11 cellular contexts compared by ENCODE assay signal in genomic region chr6:108176281-108177089, GRCh38. TPM values are rescaled to one million over a fixed set of nuclear protein-coding genes. Genes with fewer than 3 reads are reported as not detected.
A peak's percentile ranks its signal among the peaks of the same experiment; 100 is the strongest.
DNase-seq lines count a peak whose midpoint lies in the region; FAIRE-seq and TF ChIP-seq lines count a peak whose summit lies in the region.
"Had no signal": no experiment of that assay in that cellular context is flagged by ENCODE, and none has a peak within 500 bp of the region (broad histone marks: within the 10 kb centered on the region; RNA-seq: fewer than 3 reads in every experiment).

No MANE protein-coding gene starts in this region.

- no peak overlapping the region for H3K27ac ChIP-seq in suprapubic skin
- H3K27ac ChIP-seq: BLaER1 treated with 17β-estradiol and CSF1 and Interleukin-3, amounts not matched to agents 10 nM and 100 nM had no signal

- no peaks in the 10 kb centered on the region for H3K9me3 Mint-ChIP-seq in activated naive CD4-positive, alpha-beta T cell treated with anti-CD3 and anti-CD28 coated beads, Interleukin-2, amount 10 ng/mL, durations not matched to agents 7 days and 5 days
- H3K9me3 Mint-ChIP-seq in chondrocyte (ENCODE audit: low read depth) (peaks cover 2% of the 10 kb centered on the region), mesothelial cell of epicardium (no peaks in the 10 kb centered on the region)

- CTCF ChIA-PET in activated naive CD4-positive, alpha-beta T cell treated with anti-CD3 and anti-CD28 coated beads, Interleukin-2, amount 10 ng/mL, durations not matched to agents 7 days and 5 days (lab: Charles Lee) = interaction anchor here (1.4 to 1.7 kb wide), 4 partner anchors 64 to 321 kb away, joined by 3 to 11 read pairs (median 4); no protein-coding TSS in a partner anchor

- no peak for TF ChIP-seq CTCF in chondrocyte (IDR thresholded peaks at IDR 0.05)
- TF ChIP-seq CTCF in mesothelial cell of epicardium (IDR thresholded peaks at IDR 0.05; ENCODE audit: unreplicated experiment) = no peak
- no peak for TF ChIP-seq CTCF in suprapubic skin (IDR thresholded peaks at IDR 0.05)

- H3K4me3 Mint-ChIP-seq in activated naive CD4-positive, alpha-beta T cell treated with anti-CD3 and anti-CD28 coated beads, Interleukin-2, amount 10 ng/mL, durations not matched to agents 7 days and 5 days = peak overlapping the region; percentile 10
- H3K4me3 Mint-ChIP-seq in chondrocyte (ENCODE audit: unreplicated experiment) (peak overlapping the region; percentile 57), mesothelial cell of epicardium (peak overlapping the region; percentile 57)

- no peak for TF ChIP-seq POLR2A in suprapubic skin (IDR thresholded peaks at IDR 0.05)

- no peak for FAIRE-seq in urothelium cell line (lab: Jason Lieb, UNC)
- FAIRE-seq: TTC549 had no signal

- H3K4me1 ChIP-seq in suprapubic skin = peaks cover 17% of the 10 kb centered on the region

- 15% methylated on average over 24 of the region's 46 CpGs for WGBS in suprapubic skin

- H3K4me3 ChIP-seq in suprapubic skin = peak overlapping the region; percentile 31
- H3K4me3 ChIP-seq: BLaER1 treated with 17β-estradiol and CSF1 and Interleukin-3, amounts not matched to agents 10 nM and 100 nM had no signal

- TF ChIP-seq EP300 in suprapubic skin (IDR thresholded peaks at IDR 0.05) = no peak

- peaks cover 96% of the 10 kb centered on the region for H3K27me3 ChIP-seq in suprapubic skin

- no peak for DNase-seq in activated naive CD4-positive, alpha-beta T cell treated with anti-CD3 and anti-CD28 coated beads, Interleukin-2, amount 10 ng/mL, durations not matched to agents 7 days and 5 days
- no peak for DNase-seq in activated naive CD4-positive, alpha-beta T cell treated with anti-CD3 and anti-CD28 coated beads, Interleukin-2, amount 50 U/mL, for 16 hours
- DNase-seq in chondrocyte (ENCODE audit: low spot score) (no peak), mesothelial cell of epicardium (ENCODE audit: low spot score in 2 of 2, unreplicated experiment in 2 of 2) (no peak), suprapubic skin (ENCODE audit: low spot score in 2 of 2) (no peak), HT-29 (ENCODE audit: low spot score) (no peak), urothelium cell line (ENCODE audit: low spot score) (no peak)
- DNase-seq in stimulated activated naive CD4-positive, alpha-beta T cell treated with Interleukin-2 at 50 U/mL for 16 hours (lab: John Stamatoyannopoulos, UW) = no peak
- DNase-seq: amygdala had no signal

- no peaks in the 10 kb centered on the region for H3K36me3 Mint-ChIP-seq in activated naive CD4-positive, alpha-beta T cell treated with anti-CD3 and anti-CD28 coated beads, Interleukin-2, amount 10 ng/mL, durations not matched to agents 7 days and 5 days
- H3K36me3 Mint-ChIP-seq in chondrocyte (ENCODE audit: low read depth) (peaks cover 2% of the 10 kb centered on the region), mesothelial cell of epicardium (no peaks in the 10 kb centered on the region)

- H3K9me3 ChIP-seq in suprapubic skin = no peaks in the 10 kb centered on the region

- peaks cover 13% of the 10 kb centered on the region for H3K4me1 Mint-ChIP-seq in activated naive CD4-positive, alpha-beta T cell treated with anti-CD3 and anti-CD28 coated beads, Interleukin-2, amount 10 ng/mL, durations not matched to agents 7 days and 5 days
- peaks cover 21% of the 10 kb centered on the region for H3K4me1 Mint-ChIP-seq in chondrocyte (ENCODE audit: low read depth)
- H3K4me1 Mint-ChIP-seq in mesothelial cell of epicardium = peaks cover 14% of the 10 kb centered on the region

- H3K36me3 ChIP-seq in suprapubic skin = no peaks in the 10 kb centered on the region
- H3K36me3 ChIP-seq: BLaER1 treated with 17β-estradiol and CSF1 and Interleukin-3, amounts not matched to agents 10 nM and 100 nM had no signal

- peaks cover 79% of the 10 kb centered on the region for H3K27me3 Mint-ChIP-seq in activated naive CD4-positive, alpha-beta T cell treated with anti-CD3 and anti-CD28 coated beads, Interleukin-2, amount 10 ng/mL, durations not matched to agents 7 days and 5 days
- H3K27me3 Mint-ChIP-seq in chondrocyte (ENCODE audit: low read depth) (peaks cover 82% of the 10 kb centered on the region), mesothelial cell of epicardium (ENCODE audit: low read depth) (peaks cover 98% of the 10 kb centered on the region)

- peak overlapping the region; percentile 77 for H3K27ac Mint-ChIP-seq in activated naive CD4-positive, alpha-beta T cell treated with anti-CD3 and anti-CD28 coated beads, Interleukin-2, amount 10 ng/mL, durations not matched to agents 7 days and 5 days
- H3K27ac Mint-ChIP-seq in chondrocyte (ENCODE audit: unreplicated experiment) (no peak overlapping the region), mesothelial cell of epicardium (no peak overlapping the region)

RNA-seq across cellular contexts. Expression of gene NR2E1, which starts 10.7 kb away (rescaled TPM):
- total RNA-seq in chondrocyte (not detected in 3 replicates), mesothelial cell of epicardium (not detected in 3 replicates), suprapubic skin (under 1 TPM in 1 of 4 donors, not detected in 3; 0.38 TPM)
- total RNA-seq in HT-29 (2014; rRNA removed; shearing (Covaris generic)) = not detected in 2 replicates
